In genomic region chr10:3765376-3765667, GRCh38 we compare ENCODE assay signal across 1 cellular context.
A peak's percentile ranks its signal among the peaks of the same experiment; 100 is the strongest.
TF ChIP-seq lines count a peak whose summit lies in the region.

No MANE protein-coding gene starts in this region.

TF ChIP-seq in K562, 482 proteins besides CTCF, POLR2A, EP300 and RAD21 (continued from another document):
- TF ChIP-seq FOSL1 (tag; conservative IDR thresholded peaks at IDR 0.05) (peak; percentile 11; the same call in 1 of the 2 replicates), GATAD2A (IDR thresholded peaks at IDR 0.05) (no peak), E4F1 (CRISPR knock-in tag; IDR thresholded peaks at IDR 0.05; ENCODE audit: borderline replicate concordance) (no peak), ZNF699 (CRISPR knock-in tag; IDR thresholded peaks at IDR 0.05; ENCODE audit: insufficient replicate concordance) (no peak), TGIF2 (CRISPR knock-in tag; IDR thresholded peaks at IDR 0.05) (no peak), CGGBP1 (CRISPR knock-in tag; IDR thresholded peaks at IDR 0.05) (no peak), HMG20A (CRISPR knock-in tag; conservative IDR thresholded peaks at IDR 0.05) (no peak), TRIM25 (IDR thresholded peaks at IDR 0.05; ENCODE audit: borderline replicate concordance) (no peak), HNRNPH1 (optimal IDR thresholded peaks at IDR 0.05; ENCODE audit: low read depth, low read length) (no peak), NCOA1 (IDR thresholded peaks at IDR 0.05; ENCODE audit: low read depth) (no peak), ELF2 (CRISPR knock-in tag; IDR thresholded peaks at IDR 0.05) (0 out of 2 replicates have a peak, but pooled peaks have one; percentile 44), ELF4 (CRISPR knock-in tag; IDR thresholded peaks at IDR 0.05) (no peak), TCFL5 (CRISPR knock-in tag; conservative IDR thresholded peaks at IDR 0.05) (no peak), ZBTB9 (CRISPR knock-in tag; IDR thresholded peaks at IDR 0.05) (0 out of 2 replicates have a peak, but pooled peaks have one; percentile 13), HDGF (IDR thresholded peaks at IDR 0.05) (no peak), HDAC1 (IDR thresholded peaks at IDR 0.05) (no peak), ZNF57 (CRISPR knock-in tag; IDR thresholded peaks at IDR 0.05) (no peak), PTBP1 (IDR thresholded peaks at IDR 0.05; ENCODE audit: low read depth, low read length) (no peak), HNRNPK (IDR thresholded peaks at IDR 0.05; ENCODE audit: low read depth, low read length, poor library complexity, severe bottlenecking) (no peak), IRF9 (tag; IDR thresholded peaks at IDR 0.05) (no peak), MTA3 (IDR thresholded peaks at IDR 0.05; ENCODE audit: borderline replicate concordance) (no peak), SIRT6 (IDR thresholded peaks at IDR 0.05; ENCODE audit: low read depth, low read length) (no peak), MLX (CRISPR knock-in tag; conservative IDR thresholded peaks at IDR 0.05) (no peak), MEF2D (tag; conservative IDR thresholded peaks at IDR 0.05; ENCODE audit: low read depth) (no peak), KDM2B (CRISPR knock-in tag; IDR thresholded peaks at IDR 0.05) (no peak), CHD1 (IDR thresholded peaks at IDR 0.05; ENCODE audit: low read length) (no peak), CREB3 (tag; conservative IDR thresholded peaks at IDR 0.05; ENCODE audit: low read depth) (0 out of 2 replicates have a peak, but pooled peaks have one; percentile 28), MEIS2 (IDR thresholded peaks at IDR 0.05; ENCODE audit: partially characterized antibody) (no peak), ZBTB33 (CRISPR knock-in tag; IDR thresholded peaks at IDR 0.05) (no peak), RNF2 (IDR thresholded peaks at IDR 0.05) (peak; percentile 2; the same call in 1 of the 2 replicates), KDM5B (IDR thresholded peaks at IDR 0.05; ENCODE audit: insufficient replicate concordance, low read depth, low read length) (no peak), ZNF395 (CRISPR knock-in tag; IDR thresholded peaks at IDR 0.05) (0 out of 2 replicates have a peak, but pooled peaks have one; percentile 45), TAF7 (tag; IDR thresholded peaks at IDR 0.05) (no peak)
